16 cellular contexts compared by ENCODE assay signal in genomic region chr14:33646692-33647260, GRCh38.
A peak's percentile ranks its signal among the peaks of the same experiment; 100 is the strongest.
DNase-seq lines count a peak whose midpoint lies in the region; ATAC-seq and TF ChIP-seq lines count a peak whose summit lies in the region.
"Had no signal": no experiment of that assay in that cellular context is flagged by ENCODE, and none has a peak within 500 bp of the region (broad histone marks: within the 10 kb centered on the region; RNA-seq: fewer than 3 reads in every experiment).

No MANE protein-coding gene starts in this region.

- WGBS in mesenchymal stem cell: 10% methylated on average over 2 of the region's 2 CpGs

- no peak overlapping the region for H3K14ac ChIP-seq in mesenchymal stem cell (ENCODE audit: low read length in 2 of 2)

- CTCF ChIA-PET in activated CD8-positive, alpha-beta T cell treated with anti-CD3 and anti-CD28 coated beads, Interleukin-2, amount 10 ng/mL, durations not matched to agents 7 days and 5 days (lab: Charles Lee): no interaction called here
- CTCF ChIA-PET in CD4-positive, alpha-beta memory T cell (lab: Charles Lee; ENCODE audit: partially characterized antibody): no interaction called here

- DNase-seq in Caki2 (ENCODE audit: low read depth) (peak; percentile 23), MG63 (peak; percentile 9), cardiac fibroblast (ENCODE audit: low read depth in 2 of 2) (peak; percentile 59 to 79), mesenchymal stem cell (peak; percentile 84), vagina (ENCODE audit: extremely low spot score in 2 of 2) (no peak), epidermal melanocyte (ENCODE audit: insufficient read length, low spot score) (no peak)
- DNase-seq in activated CD8-positive, alpha-beta T cell treated with anti-CD3 and anti-CD28 coated beads, Interleukin-2, amount 10 ng/mL, durations not matched to agents 7 days and 5 days: no peak
- DNase-seq in CD4-positive, alpha-beta memory T cell: no peak
- DNase-seq: activated CD4-positive, alpha-beta T cell treated with anti-CD3 and anti-CD28 coated beads, Interleukin-2, amount 10 ng/mL, durations not matched to agents 24 days and 14 days; mucosa of descending colon; NCI-H1092 treated with DMSO at 0.1 percent for 48 hours; posterior cingulate gyrus; T-helper 2 cell had no signal

- H2AFZ ChIP-seq in mesenchymal stem cell (ENCODE audit: low read depth, low read length): no peak overlapping the region

- H4K8ac ChIP-seq in mesenchymal stem cell (ENCODE audit: low read length): no peak overlapping the region

- no peaks in the 10 kb centered on the region for H3K36me3 Mint-ChIP-seq in activated CD8-positive, alpha-beta T cell treated with anti-CD3 and anti-CD28 coated beads, Interleukin-2, amount 10 ng/mL, durations not matched to agents 7 days and 5 days (ENCODE audit: low read depth)
- no peaks in the 10 kb centered on the region for H3K36me3 Mint-ChIP-seq in CD4-positive, alpha-beta memory T cell

- no peak overlapping the region for H2BK15ac ChIP-seq in mesenchymal stem cell (ENCODE audit: low read depth, poor library complexity, severe bottlenecking)

- no peak for TF ChIP-seq CTCF in cardiac fibroblast (IDR thresholded peaks at IDR 0.05; ENCODE audit: low read depth, low read length)
- no peak for TF ChIP-seq CTCF in vagina (IDR thresholded peaks at IDR 0.05)

- no peak overlapping the region for H3K4ac ChIP-seq in mesenchymal stem cell (ENCODE audit: low read depth in 1 of 2, low read length in 2 of 2)

- no peak overlapping the region for H3K27ac Mint-ChIP-seq in activated CD8-positive, alpha-beta T cell treated with anti-CD3 and anti-CD28 coated beads, Interleukin-2, amount 10 ng/mL, durations not matched to agents 7 days and 5 days
- H3K27ac Mint-ChIP-seq in CD4-positive, alpha-beta memory T cell: no peak overlapping the region
- H3K27ac Mint-ChIP-seq: activated CD4-positive, alpha-beta T cell treated with anti-CD3 and anti-CD28 coated beads, Interleukin-2, amount 10 ng/mL, durations not matched to agents 24 days and 14 days; B cell had no signal

- H3K18ac ChIP-seq in mesenchymal stem cell (ENCODE audit: low read depth in 1 of 2, low read length in 2 of 2): no peak overlapping the region

- no peaks in the 10 kb centered on the region for H3K9me3 Mint-ChIP-seq in activated CD8-positive, alpha-beta T cell treated with anti-CD3 and anti-CD28 coated beads, Interleukin-2, amount 10 ng/mL, durations not matched to agents 7 days and 5 days (ENCODE audit: insufficient read depth)
- H3K9me3 Mint-ChIP-seq in CD4-positive, alpha-beta memory T cell: no peaks in the 10 kb centered on the region
- H3K9me3 Mint-ChIP-seq: activated CD4-positive, alpha-beta T cell treated with anti-CD3 and anti-CD28 coated beads, Interleukin-2, amount 10 ng/mL, durations not matched to agents 24 days and 14 days had no signal

- no peaks in the 10 kb centered on the region for H3K79me1 ChIP-seq in mesenchymal stem cell (replicated peaks; ENCODE audit: low read length, poor library complexity, severe bottlenecking)

- POLR2A ChIA-PET in activated CD8-positive, alpha-beta T cell treated with anti-CD3 and anti-CD28 coated beads, Interleukin-2, amount 10 ng/mL, durations not matched to agents 7 days and 5 days (lab: Charles Lee): no interaction called here
- POLR2A ChIA-PET in CD4-positive, alpha-beta memory T cell (lab: Charles Lee; ENCODE audit: partially characterized antibody): no interaction called here

- no peaks in the 10 kb centered on the region for H3K36me3 ChIP-seq in MG63
- H3K36me3 ChIP-seq in mesenchymal stem cell (ENCODE audit: control insufficient read depth in 1 of 2, insufficient read depth in 2 of 2, low read depth in 1 of 2, low read length in 2 of 2): no peaks in the 10 kb centered on the region
- H3K36me3 ChIP-seq in vagina: no peaks in the 10 kb centered on the region
- H3K36me3 ChIP-seq in CD4-positive, alpha-beta memory T cell (ENCODE audit: insufficient read depth, low read length): no peaks in the 10 kb centered on the region
- H3K36me3 ChIP-seq: cardiac muscle cell had no signal

- no peaks in the 10 kb centered on the region for H3K27me3 Mint-ChIP-seq in activated CD8-positive, alpha-beta T cell treated with anti-CD3 and anti-CD28 coated beads, Interleukin-2, amount 10 ng/mL, durations not matched to agents 7 days and 5 days (ENCODE audit: low read depth)
- peaks cover 0 to 2% of the 10 kb centered on the region in 2 donors for H3K27me3 Mint-ChIP-seq in CD4-positive, alpha-beta memory T cell
- H3K27me3 Mint-ChIP-seq: activated CD4-positive, alpha-beta T cell treated with anti-CD3 and anti-CD28 coated beads, Interleukin-2, amount 10 ng/mL, durations not matched to agents 24 days and 14 days; B cell had no signal

- H3K4me2 ChIP-seq in mesenchymal stem cell (ENCODE audit: low read length, poor library complexity, severe bottlenecking): no peak overlapping the region

- H3K4me3 Mint-ChIP-seq in activated CD8-positive, alpha-beta T cell treated with anti-CD3 and anti-CD28 coated beads, Interleukin-2, amount 10 ng/mL, durations not matched to agents 7 days and 5 days: no peak overlapping the region
- H3K4me3 Mint-ChIP-seq in CD4-positive, alpha-beta memory T cell: no peak overlapping the region
- H3K4me3 Mint-ChIP-seq: activated CD4-positive, alpha-beta T cell treated with anti-CD3 and anti-CD28 coated beads, Interleukin-2, amount 10 ng/mL, durations not matched to agents 24 days and 14 days; B cell had no signal

- no peaks in the 10 kb centered on the region for H3K4me1 Mint-ChIP-seq in activated CD8-positive, alpha-beta T cell treated with anti-CD3 and anti-CD28 coated beads, Interleukin-2, amount 10 ng/mL, durations not matched to agents 7 days and 5 days (ENCODE audit: low read depth)
- no peaks in the 10 kb centered on the region for H3K4me1 Mint-ChIP-seq in CD4-positive, alpha-beta memory T cell
- H3K4me1 Mint-ChIP-seq: activated CD4-positive, alpha-beta T cell treated with anti-CD3 and anti-CD28 coated beads, Interleukin-2, amount 10 ng/mL, durations not matched to agents 24 days and 14 days; B cell had no signal

- H3K27ac ChIP-seq in mesenchymal stem cell (ENCODE audit: low read length, poor library complexity, severe bottlenecking) (peak overlapping the region; percentile 9), vagina (no peak overlapping the region)
- H3K27ac ChIP-seq in CD4-positive, alpha-beta memory T cell (ENCODE audit: low read depth, low read length): no peak overlapping the region
- H3K27ac ChIP-seq: cardiac muscle cell had no signal

- no peak for TF ChIP-seq POLR2A in vagina (IDR thresholded peaks at IDR 0.05)

- H2AK5ac ChIP-seq in mesenchymal stem cell (ENCODE audit: low read length, severe bottlenecking): no peak overlapping the region

- intact Hi-C loops in vagina (cut with DNase I): no loop called here
- intact Hi-C loops in CD4-positive, alpha-beta memory T cell (cut with micrococcal nuclease): no loop called here

- peak overlapping the region; percentile 47 for H3K9ac ChIP-seq in mesenchymal stem cell (ENCODE audit: low read length)

- H3K23ac ChIP-seq in mesenchymal stem cell (ENCODE audit: low read length in 2 of 2): no peak overlapping the region

- no peak overlapping the region for H4K91ac ChIP-seq in mesenchymal stem cell (ENCODE audit: low read length)

- no peak for ATAC-seq in activated CD8-positive, alpha-beta T cell treated with anti-CD3 and anti-CD28 coated beads, Interleukin-2, amount 10 ng/mL, durations not matched to agents 7 days and 5 days
- ATAC-seq: mucosa of descending colon, Panc1 had no signal

- H3K27me3 ChIP-seq in MG63 (no peaks in the 10 kb centered on the region), mesenchymal stem cell (ENCODE audit: control insufficient read depth in 1 of 2, insufficient read depth in 1 of 2, low read length in 2 of 2) (no peaks in the 10 kb centered on the region), vagina (no peaks in the 10 kb centered on the region)
- no peaks in the 10 kb centered on the region for H3K27me3 ChIP-seq in CD4-positive, alpha-beta memory T cell (ENCODE audit: insufficient read depth, low read length)
- H3K27me3 ChIP-seq: cardiac muscle cell had no signal

- no peak overlapping the region for H2BK12ac ChIP-seq in mesenchymal stem cell (ENCODE audit: low read length in 2 of 2)

- no peaks in the 10 kb centered on the region for H3K4me1 ChIP-seq in mesenchymal stem cell (ENCODE audit: control insufficient read depth, insufficient read depth, low read depth, low read length)
- no peaks in the 10 kb centered on the region for H3K4me1 ChIP-seq in vagina
- no peaks in the 10 kb centered on the region for H3K4me1 ChIP-seq in CD4-positive, alpha-beta memory T cell (ENCODE audit: insufficient read depth, low read length)

- no peak overlapping the region for H2BK120ac ChIP-seq in mesenchymal stem cell (ENCODE audit: low read depth, low read length)

- H2BK5ac ChIP-seq in mesenchymal stem cell (ENCODE audit: low read depth, low read length, poor library complexity, severe bottlenecking): no peak overlapping the region

- H3K4me3 ChIP-seq in MG63: no peak overlapping the region
- no peak overlapping the region for H3K4me3 ChIP-seq in cardiac fibroblast (replicated peaks in 1 of 2; ENCODE audit: low read depth in 2 of 2, low read length in 2 of 2)
- peak overlapping the region in 1 of 2 experiments; percentile 5 for H3K4me3 ChIP-seq in mesenchymal stem cell (ENCODE audit: insufficient read depth in 1 of 2, low read depth in 1 of 2, low read length in 2 of 2)
- H3K4me3 ChIP-seq in vagina: no peak overlapping the region
- no peak overlapping the region for H3K4me3 ChIP-seq in CD4-positive, alpha-beta memory T cell (ENCODE audit: low read length in 2 of 2)
- H3K4me3 ChIP-seq: cardiac muscle cell, mucosa of descending colon had no signal

- in situ Hi-C loops in Caki2 (cut with HindIII; ENCODE audit: low pct_unique_long_range_greater_than_20kb, low sequenced_read_pairs): no loop called here

- H3K9me3 ChIP-seq in MG63 (no peaks in the 10 kb centered on the region), mesenchymal stem cell (ENCODE audit: control insufficient read depth, low read length) (no peaks in the 10 kb centered on the region), vagina (no peaks in the 10 kb centered on the region)
- no peaks in the 10 kb centered on the region for H3K9me3 ChIP-seq in CD4-positive, alpha-beta memory T cell (ENCODE audit: control insufficient read depth in 1 of 2, low read length in 2 of 2)
- H3K9me3 ChIP-seq: mucosa of descending colon had no signal

Comparison
In these comparisons a context has a peak if more than half of its experiments do, and no peak if none do; other contexts are left out.
1. DNase-seq: peak in Caki2 (single experiment), MG63 (single experiment), cardiac fibroblast (2 of 2) and mesenchymal stem cell (single experiment); none in vagina (0 of 2), activated CD8-positive, alpha-beta T cell treated with anti-CD3 and anti-CD28 coated beads, Interleukin-2, amount 10 ng/mL, durations not matched to agents 7 days and 5 days (single experiment), CD4-positive, alpha-beta memory T cell (0 of 5) and epidermal melanocyte (single experiment).